ENCODE assay signal across 1 cellular context in the genomic region with DNA sequence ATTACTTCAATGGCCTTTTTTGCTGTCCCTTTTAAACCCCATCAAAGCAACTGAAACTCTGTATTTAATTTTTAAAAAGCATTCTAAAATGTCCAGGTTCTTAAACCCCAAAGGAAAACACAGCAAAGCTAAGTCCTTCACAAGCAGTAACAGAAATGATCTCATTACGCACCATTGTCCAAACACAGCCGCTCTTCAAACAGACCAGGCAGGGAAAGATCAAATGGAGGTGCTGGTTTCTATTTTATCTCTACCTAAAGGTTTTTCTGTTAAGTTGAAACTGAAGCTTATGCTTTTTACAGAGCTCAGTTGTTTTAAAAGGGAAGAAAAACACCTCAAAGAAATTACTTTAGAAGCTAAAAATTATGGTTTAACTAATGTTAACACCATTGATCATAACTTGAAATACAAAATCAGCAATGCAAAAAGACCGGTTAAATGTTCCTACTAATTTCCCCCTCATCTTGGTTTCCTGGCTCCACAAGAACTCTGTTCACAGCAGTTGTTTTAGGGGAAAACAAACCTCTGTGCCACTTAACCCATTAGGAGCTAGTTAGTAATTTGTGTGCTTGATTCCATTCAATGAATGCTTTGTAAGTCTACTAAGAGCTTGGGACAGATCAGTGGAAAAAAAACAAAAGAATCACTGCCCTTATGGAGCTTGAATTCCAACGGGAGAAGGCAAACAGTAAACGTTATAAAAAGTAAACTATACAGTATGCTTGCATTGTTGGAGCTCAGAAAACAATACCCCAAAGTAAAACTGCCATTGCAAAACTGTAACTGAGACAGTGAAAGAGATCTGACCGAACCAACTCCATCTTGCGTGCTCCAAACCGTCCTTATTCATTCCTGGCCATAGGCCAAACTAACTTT.
TF ChIP-seq lines count a peak whose summit lies in the region.

No MANE protein-coding gene starts in this region.

TF ChIP-seq in K562, 482 proteins besides CTCF, POLR2A, EP300 and RAD21 (continued from another document and continues in another):
- TF ChIP-seq CREB3 (tag; conservative IDR thresholded peaks at IDR 0.05; ENCODE audit: low read depth) (peak; percentile 96), ZNF395 (CRISPR knock-in tag; IDR thresholded peaks at IDR 0.05) (peak; percentile 97), ELF2 (CRISPR knock-in tag; IDR thresholded peaks at IDR 0.05) (0 out of 2 replicates have a peak, but pooled peaks have one; percentile 58), STAG1 (CRISPR knock-in tag; IDR thresholded peaks at IDR 0.05; ENCODE audit: borderline replicate concordance) (no peak), NONO (IDR thresholded peaks at IDR 0.05; ENCODE audit: low read depth in 2 of 2, low read length in 1 of 2) (no peak), ATF3 (IDR thresholded peaks at IDR 0.05) (no peak), ATF3 (CRISPR knock-in tag; conservative IDR thresholded peaks at IDR 0.05) (no peak), HIVEP1 (CRISPR knock-in tag; IDR thresholded peaks at IDR 0.05) (peak; percentile 95), MAFG (tag; conservative IDR thresholded peaks at IDR 0.05) (no peak), DNMT1 (IDR thresholded peaks at IDR 0.05) (no peak), SMARCA5 (IDR thresholded peaks at IDR 0.05) (no peak), NFIC (IDR thresholded peaks at IDR 0.05) (peak; percentile 76), ZNF197 (CRISPR knock-in tag; IDR thresholded peaks at IDR 0.05; ENCODE audit: low read depth) (peak; percentile 76), PCBP1 (IDR thresholded peaks at IDR 0.05; ENCODE audit: low read depth, low read length, poor library complexity, severe bottlenecking) (no peak), BRD4 (IDR thresholded peaks at IDR 0.05) (no peak)
- TF ChIP-seq, protein P1, sequence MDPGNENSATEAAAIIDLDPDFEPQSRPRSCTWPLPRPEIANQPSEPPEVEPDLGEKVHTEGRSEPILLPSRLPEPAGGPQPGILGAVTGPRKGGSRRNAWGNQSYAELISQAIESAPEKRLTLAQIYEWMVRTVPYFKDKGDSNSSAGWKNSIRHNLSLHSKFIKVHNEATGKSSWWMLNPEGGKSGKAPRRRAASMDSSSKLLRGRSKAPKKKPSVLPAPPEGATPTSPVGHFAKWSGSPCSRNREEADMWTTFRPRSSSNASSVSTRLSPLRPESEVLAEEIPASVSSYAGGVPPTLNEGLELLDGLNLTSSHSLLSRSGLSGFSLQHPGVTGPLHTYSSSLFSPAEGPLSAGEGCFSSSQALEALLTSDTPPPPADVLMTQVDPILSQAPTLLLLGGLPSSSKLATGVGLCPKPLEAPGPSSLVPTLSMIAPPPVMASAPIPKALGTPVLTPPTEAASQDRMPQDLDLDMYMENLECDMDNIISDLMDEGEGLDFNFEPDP (CRISPR knock-in tag; IDR thresholded peaks at IDR 0.05): no peak
- TF ChIP-seq, protein P2, sequence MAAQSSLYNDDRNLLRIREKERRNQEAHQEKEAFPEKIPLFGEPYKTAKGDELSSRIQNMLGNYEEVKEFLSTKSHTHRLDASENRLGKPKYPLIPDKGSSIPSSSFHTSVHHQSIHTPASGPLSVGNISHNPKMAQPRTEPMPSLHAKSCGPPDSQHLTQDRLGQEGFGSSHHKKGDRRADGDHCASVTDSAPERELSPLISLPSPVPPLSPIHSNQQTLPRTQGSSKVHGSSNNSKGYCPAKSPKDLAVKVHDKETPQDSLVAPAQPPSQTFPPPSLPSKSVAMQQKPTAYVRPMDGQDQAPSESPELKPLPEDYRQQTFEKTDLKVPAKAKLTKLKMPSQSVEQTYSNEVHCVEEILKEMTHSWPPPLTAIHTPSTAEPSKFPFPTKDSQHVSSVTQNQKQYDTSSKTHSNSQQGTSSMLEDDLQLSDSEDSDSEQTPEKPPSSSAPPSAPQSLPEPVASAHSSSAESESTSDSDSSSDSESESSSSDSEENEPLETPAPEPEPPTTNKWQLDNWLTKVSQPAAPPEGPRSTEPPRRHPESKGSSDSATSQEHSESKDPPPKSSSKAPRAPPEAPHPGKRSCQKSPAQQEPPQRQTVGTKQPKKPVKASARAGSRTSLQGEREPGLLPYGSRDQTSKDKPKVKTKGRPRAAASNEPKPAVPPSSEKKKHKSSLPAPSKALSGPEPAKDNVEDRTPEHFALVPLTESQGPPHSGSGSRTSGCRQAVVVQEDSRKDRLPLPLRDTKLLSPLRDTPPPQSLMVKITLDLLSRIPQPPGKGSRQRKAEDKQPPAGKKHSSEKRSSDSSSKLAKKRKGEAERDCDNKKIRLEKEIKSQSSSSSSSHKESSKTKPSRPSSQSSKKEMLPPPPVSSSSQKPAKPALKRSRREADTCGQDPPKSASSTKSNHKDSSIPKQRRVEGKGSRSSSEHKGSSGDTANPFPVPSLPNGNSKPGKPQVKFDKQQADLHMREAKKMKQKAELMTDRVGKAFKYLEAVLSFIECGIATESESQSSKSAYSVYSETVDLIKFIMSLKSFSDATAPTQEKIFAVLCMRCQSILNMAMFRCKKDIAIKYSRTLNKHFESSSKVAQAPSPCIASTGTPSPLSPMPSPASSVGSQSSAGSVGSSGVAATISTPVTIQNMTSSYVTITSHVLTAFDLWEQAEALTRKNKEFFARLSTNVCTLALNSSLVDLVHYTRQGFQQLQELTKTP (IDR thresholded peaks at IDR 0.05; ENCODE audit: low read depth in 1 of 2, partially characterized antibody in 2 of 2): no peak
- TF ChIP-seq, protein P3, sequence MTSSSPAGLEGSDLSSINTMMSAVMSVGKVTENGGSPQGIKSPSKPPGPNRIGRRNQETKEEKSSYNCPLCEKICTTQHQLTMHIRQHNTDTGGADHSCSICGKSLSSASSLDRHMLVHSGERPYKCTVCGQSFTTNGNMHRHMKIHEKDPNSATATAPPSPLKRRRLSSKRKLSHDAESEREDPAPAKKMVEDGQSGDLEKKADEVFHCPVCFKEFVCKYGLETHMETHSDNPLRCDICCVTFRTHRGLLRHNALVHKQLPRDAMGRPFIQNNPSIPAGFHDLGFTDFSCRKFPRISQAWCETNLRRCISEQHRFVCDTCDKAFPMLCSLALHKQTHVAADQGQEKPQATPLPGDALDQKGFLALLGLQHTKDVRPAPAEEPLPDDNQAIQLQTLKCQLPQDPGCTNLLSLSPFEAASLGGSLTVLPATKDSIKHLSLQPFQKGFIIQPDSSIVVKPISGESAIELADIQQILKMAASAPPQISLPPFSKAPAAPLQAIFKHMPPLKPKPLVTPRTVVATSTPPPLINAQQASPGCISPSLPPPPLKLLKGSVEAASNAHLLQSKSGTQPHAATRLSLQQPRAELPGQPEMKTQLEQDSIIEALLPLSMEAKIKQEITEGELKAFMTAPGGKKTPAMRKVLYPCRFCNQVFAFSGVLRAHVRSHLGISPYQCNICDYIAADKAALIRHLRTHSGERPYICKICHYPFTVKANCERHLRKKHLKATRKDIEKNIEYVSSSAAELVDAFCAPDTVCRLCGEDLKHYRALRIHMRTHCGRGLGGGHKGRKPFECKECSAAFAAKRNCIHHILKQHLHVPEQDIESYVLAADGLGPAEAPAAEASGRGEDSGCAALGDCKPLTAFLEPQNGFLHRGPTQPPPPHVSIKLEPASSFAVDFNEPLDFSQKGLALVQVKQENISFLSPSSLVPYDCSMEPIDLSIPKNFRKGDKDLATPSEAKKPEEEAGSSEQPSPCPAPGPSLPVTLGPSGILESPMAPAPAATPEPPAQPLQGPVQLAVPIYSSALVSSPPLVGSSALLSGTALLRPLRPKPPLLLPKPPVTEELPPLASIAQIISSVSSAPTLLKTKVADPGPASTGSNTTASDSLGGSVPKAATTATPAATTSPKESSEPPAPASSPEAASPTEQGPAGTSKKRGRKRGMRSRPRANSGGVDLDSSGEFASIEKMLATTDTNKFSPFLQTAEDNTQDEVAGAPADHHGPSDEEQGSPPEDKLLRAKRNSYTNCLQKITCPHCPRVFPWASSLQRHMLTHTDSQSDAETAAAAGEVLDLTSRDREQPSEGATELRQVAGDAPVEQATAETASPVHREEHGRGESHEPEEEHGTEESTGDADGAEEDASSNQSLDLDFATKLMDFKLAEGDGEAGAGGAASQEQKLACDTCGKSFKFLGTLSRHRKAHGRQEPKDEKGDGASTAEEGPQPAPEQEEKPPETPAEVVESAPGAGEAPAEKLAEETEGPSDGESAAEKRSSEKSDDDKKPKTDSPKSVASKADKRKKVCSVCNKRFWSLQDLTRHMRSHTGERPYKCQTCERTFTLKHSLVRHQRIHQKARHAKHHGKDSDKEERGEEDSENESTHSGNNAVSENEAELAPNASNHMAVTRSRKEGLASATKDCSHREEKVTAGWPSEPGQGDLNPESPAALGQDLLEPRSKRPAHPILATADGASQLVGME (CRISPR knock-in tag; IDR thresholded peaks at IDR 0.05): 0 out of 2 replicates have a peak, but pooled peaks have one; percentile 67
- TF ChIP-seq, protein P4, sequence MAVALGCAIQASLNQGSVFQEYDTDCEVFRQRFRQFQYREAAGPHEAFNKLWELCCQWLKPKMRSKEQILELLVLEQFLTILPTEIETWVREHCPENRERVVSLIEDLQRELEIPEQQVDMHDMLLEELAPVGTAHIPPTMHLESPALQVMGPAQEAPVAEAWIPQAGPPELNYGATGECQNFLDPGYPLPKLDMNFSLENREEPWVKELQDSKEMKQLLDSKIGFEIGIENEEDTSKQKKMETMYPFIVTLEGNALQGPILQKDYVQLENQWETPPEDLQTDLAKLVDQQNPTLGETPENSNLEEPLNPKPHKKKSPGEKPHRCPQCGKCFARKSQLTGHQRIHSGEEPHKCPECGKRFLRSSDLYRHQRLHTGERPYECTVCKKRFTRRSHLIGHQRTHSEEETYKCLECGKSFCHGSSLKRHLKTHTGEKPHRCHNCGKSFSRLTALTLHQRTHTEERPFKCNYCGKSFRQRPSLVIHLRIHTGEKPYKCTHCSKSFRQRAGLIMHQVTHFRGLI (CRISPR knock-in tag; IDR thresholded peaks at IDR 0.05): peak; percentile 93
- TF ChIP-seq, protein P5, sequence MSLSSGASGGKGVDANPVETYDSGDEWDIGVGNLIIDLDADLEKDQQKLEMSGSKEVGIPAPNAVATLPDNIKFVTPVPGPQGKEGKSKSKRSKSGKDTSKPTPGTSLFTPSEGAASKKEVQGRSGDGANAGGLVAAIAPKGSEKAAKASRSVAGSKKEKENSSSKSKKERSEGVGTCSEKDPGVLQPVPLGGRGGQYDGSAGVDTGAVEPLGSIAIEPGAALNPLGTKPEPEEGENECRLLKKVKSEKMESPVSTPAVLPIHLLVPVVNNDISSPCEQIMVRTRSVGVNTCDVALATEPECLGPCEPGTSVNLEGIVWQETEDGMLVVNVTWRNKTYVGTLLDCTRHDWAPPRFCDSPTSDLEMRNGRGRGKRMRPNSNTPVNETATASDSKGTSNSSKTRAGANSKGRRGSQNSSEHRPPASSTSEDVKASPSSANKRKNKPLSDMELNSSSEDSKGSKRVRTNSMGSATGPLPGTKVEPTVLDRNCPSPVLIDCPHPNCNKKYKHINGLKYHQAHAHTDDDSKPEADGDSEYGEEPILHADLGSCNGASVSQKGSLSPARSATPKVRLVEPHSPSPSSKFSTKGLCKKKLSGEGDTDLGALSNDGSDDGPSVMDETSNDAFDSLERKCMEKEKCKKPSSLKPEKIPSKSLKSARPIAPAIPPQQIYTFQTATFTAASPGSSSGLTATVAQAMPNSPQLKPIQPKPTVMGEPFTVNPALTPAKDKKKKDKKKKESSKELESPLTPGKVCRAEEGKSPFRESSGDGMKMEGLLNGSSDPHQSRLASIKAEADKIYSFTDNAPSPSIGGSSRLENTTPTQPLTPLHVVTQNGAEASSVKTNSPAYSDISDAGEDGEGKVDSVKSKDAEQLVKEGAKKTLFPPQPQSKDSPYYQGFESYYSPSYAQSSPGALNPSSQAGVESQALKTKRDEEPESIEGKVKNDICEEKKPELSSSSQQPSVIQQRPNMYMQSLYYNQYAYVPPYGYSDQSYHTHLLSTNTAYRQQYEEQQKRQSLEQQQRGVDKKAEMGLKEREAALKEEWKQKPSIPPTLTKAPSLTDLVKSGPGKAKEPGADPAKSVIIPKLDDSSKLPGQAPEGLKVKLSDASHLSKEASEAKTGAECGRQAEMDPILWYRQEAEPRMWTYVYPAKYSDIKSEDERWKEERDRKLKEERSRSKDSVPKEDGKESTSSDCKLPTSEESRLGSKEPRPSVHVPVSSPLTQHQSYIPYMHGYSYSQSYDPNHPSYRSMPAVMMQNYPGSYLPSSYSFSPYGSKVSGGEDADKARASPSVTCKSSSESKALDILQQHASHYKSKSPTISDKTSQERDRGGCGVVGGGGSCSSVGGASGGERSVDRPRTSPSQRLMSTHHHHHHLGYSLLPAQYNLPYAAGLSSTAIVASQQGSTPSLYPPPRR (CRISPR knock-in tag; IDR thresholded peaks at IDR 0.05; ENCODE audit: borderline replicate concordance): no peak
- TF ChIP-seq, protein P6, sequence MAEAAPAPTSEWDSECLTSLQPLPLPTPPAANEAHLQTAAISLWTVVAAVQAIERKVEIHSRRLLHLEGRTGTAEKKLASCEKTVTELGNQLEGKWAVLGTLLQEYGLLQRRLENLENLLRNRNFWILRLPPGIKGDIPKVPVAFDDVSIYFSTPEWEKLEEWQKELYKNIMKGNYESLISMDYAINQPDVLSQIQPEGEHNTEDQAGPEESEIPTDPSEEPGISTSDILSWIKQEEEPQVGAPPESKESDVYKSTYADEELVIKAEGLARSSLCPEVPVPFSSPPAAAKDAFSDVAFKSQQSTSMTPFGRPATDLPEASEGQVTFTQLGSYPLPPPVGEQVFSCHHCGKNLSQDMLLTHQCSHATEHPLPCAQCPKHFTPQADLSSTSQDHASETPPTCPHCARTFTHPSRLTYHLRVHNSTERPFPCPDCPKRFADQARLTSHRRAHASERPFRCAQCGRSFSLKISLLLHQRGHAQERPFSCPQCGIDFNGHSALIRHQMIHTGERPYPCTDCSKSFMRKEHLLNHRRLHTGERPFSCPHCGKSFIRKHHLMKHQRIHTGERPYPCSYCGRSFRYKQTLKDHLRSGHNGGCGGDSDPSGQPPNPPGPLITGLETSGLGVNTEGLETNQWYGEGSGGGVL (CRISPR knock-in tag; IDR thresholded peaks at IDR 0.05): peak; percentile 69; the same call in 1 of the 2 replicates
